In genomic region chr12:103397536-103397935, GRCh38 we compare ENCODE assay signal across 15 cellular contexts.
DNase-seq lines count a peak whose midpoint lies in the region; ATAC-seq and TF ChIP-seq lines count a peak whose summit lies in the region.
"Had no signal": no experiment of that assay in that cellular context is flagged by ENCODE, and none has a peak within 500 bp of the region (broad histone marks: within the 10 kb centered on the region; RNA-seq: fewer than 3 reads in every experiment).

No MANE protein-coding gene starts in this region.

- H3K4me2 ChIP-seq in PC-3 (ENCODE audit: low read length) = peak overlapping the region; percentile 12; the same call in 1 of the 2 replicates

- no peaks in the 10 kb centered on the region for H3K9me3 ChIP-seq in PC-3 (ENCODE audit: low read length)
- H3K9me3 ChIP-seq: BE2C had no signal

- POLR2A ChIA-PET in PC-3 (lab: Charles Lee; ENCODE audit: unreplicated experiment) = no interaction called here

- no peak overlapping the region for H3K9ac ChIP-seq in PC-3 (ENCODE audit: low read length)
- H3K9ac ChIP-seq: GM23248 had no signal

- no peak overlapping the region for H3K27ac ChIP-seq in PC-3 (ENCODE audit: low read length)
- H3K27ac ChIP-seq: C4-2B, GM23248 had no signal

- CTCF ChIA-PET in PC-3 (lab: Charles Lee) = no interaction called here

- DNase-seq in DMS53 (lab: John Stamatoyannopoulos, UW) (peak; percentile 51), NCI-H146 (lab: John Stamatoyannopoulos, UW) (peak; percentile 96), NCI-H69 (lab: John Stamatoyannopoulos, UW) (peak; percentile 90), PC-3 (peak; percentile 72), RKO (ENCODE audit: low spot score) (no peak), NCI-H345 (lab: John Stamatoyannopoulos, UW) (no peak)
- DNase-seq in activated CD4-positive, alpha-beta T cell treated with anti-CD3 and anti-CD28 coated beads, Interleukin-2, amount 50 U/mL, for 4 hours = no peak
- DNase-seq: CD8-positive, alpha-beta T cell; COR-L47; GF-D8; GM23248 had no signal

- no TSS peak for BruUV-seq in PC-3 (replicated peaks; lab: Mats Ljungman, UMichigan)

- no peaks in the 10 kb centered on the region for H3K9me2 ChIP-seq in PC-3 (replicated peaks; ENCODE audit: low read length)

- intact Hi-C loops in PC-3 (cut with micrococcal nuclease) = loop anchor here (10.0 kb wide), 1 partner anchor 183 kb away; no protein-coding TSS in a partner anchor

- no peak overlapping the region for H2AFZ ChIP-seq in PC-3 (ENCODE audit: low read length)
- H2AFZ ChIP-seq: GM23248 had no signal

- no peaks in the 10 kb centered on the region for H3K27me3 ChIP-seq in PC-3 (ENCODE audit: low read length)
- H3K27me3 ChIP-seq: BE2C had no signal

- no peaks in the 10 kb centered on the region for H3K36me3 ChIP-seq in PC-3 (ENCODE audit: low read depth, low read length)
- H3K36me3 ChIP-seq: BE2C had no signal

- no peaks in the 10 kb centered on the region for H4K20me1 ChIP-seq in PC-3 (ENCODE audit: low read length)

- TF ChIP-seq CTCF in PC-3 (conservative IDR thresholded peaks at IDR 0.05; ENCODE audit: low read depth, low read length) = no peak

- no peaks in the 10 kb centered on the region for H3K79me2 ChIP-seq in PC-3 (ENCODE audit: low read length)

- peaks cover 17% of the 10 kb centered on the region for H3K4me1 ChIP-seq in PC-3 (ENCODE audit: insufficient read depth, low read length)

- H3K4me3 ChIP-seq in PC-3 (ENCODE audit: low read length) = no peak overlapping the region
- H3K4me3 ChIP-seq: GM23248 had no signal

- ATAC-seq in PC-3 (no peak), HG02588 (IDR thresholded peaks at IDR 0.05; ENCODE audit: unreplicated experiment) (no peak)
- ATAC-seq: CD8-positive, alpha-beta T cell; HCT116 had no signal

- no peaks in the 10 kb centered on the region for H3F3A ChIP-seq in PC-3 (ENCODE audit: low read length, unreplicated experiment)

Comparison
In these comparisons a context has a peak if more than half of its experiments do, and no peak if none do; other contexts are left out.
1. DNase-seq: peak in DMS53 (single experiment), NCI-H146 (single experiment), NCI-H69 (single experiment) and PC-3 (single experiment); none in activated CD4-positive, alpha-beta T cell treated with anti-CD3 and anti-CD28 coated beads, Interleukin-2, amount 50 U/mL, for 4 hours (0 of 2), RKO (single experiment) and NCI-H345 (single experiment).